12 cellular contexts compared by ENCODE assay signal in the genomic region with DNA sequence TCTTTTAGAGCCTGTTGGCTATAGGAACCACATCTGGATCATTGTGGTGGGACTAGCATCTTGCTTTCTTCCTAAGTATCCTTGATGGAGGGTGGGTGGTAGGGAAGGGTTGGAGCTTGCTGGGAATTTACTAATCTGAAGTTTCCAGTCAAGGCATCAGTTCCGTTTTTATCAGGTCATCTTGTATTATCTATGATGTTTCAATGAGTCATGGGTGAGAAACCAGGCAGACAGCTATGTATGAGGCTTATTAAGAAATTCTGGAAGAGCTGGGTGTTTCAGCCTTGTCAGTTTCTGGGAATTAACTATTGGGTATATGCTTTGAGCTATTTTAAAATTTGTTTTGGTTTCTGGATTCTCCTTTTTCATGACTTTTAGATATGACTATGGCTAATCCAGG. TPM values are rescaled to one million over a fixed set of nuclear protein-coding genes. Genes with fewer than 3 reads are reported as not detected.
DNase-seq lines count a peak whose midpoint lies in the region; ATAC-seq and TF ChIP-seq lines count a peak whose summit lies in the region.
"Had no signal": no experiment of that assay in that cellular context is flagged by ENCODE, and none has a peak within 500 bp of the region (broad histone marks: within the 10 kb centered on the region; RNA-seq: fewer than 3 reads in every experiment).

No MANE protein-coding gene starts in this region.

- H3K4me3 ChIP-seq in astrocyte of the spinal cord (ENCODE audit: low read depth, low read length) (no peak overlapping the region), left lung (no peak overlapping the region)
- H3K4me3 ChIP-seq: ascending aorta, esophagus muscularis mucosa had no signal

- intact Hi-C loops in left lung (cut with DNase I) = no loop called here

- no peak for TF ChIP-seq CTCF in astrocyte of the spinal cord (IDR thresholded peaks at IDR 0.05; ENCODE audit: low read depth, low read length)
- no peak for TF ChIP-seq CTCF in left lung (IDR thresholded peaks at IDR 0.05)

- H3K27ac ChIP-seq in left lung = peak overlapping the region; percentile 18 to 60
- H3K27ac ChIP-seq: ascending aorta, esophagus muscularis mucosa had no signal

- ATAC-seq in left lung (peak; percentile 47), HG03196 (IDR thresholded peaks at IDR 0.05; ENCODE audit: unreplicated experiment) (no peak)

- DNase-seq in Daoy (ENCODE audit: low read depth) (peak; percentile 54), LHCN-M2 (ENCODE audit: low read depth) (peak; percentile 76), astrocyte of the spinal cord (ENCODE audit: low read depth, low spot score) (peak; percentile 50), left lung (no peak), T-helper 1 cell (no peak), HK-2 (ENCODE audit: unreplicated experiment) (no peak)
- DNase-seq: DMS153, NCI-H1417, T-helper 2 cell had no signal

- no peaks in the 10 kb centered on the region for H3K9me3 ChIP-seq in left lung
- H3K9me3 ChIP-seq: ascending aorta, esophagus muscularis mucosa had no signal

- in situ Hi-C loops in astrocyte of the spinal cord (cut with HindIII; ENCODE audit: low sequenced_read_pairs) = no loop called here

- peaks cover 1 to 88% of the 10 kb centered on the region in 2 donors for H3K36me3 ChIP-seq in left lung

- H3K4me1 ChIP-seq in left lung = peaks cover 0 to 28% of the 10 kb centered on the region in 2 donors
- H3K4me1 ChIP-seq: ascending aorta, esophagus muscularis mucosa had no signal

- no peaks in the 10 kb centered on the region for H3K27me3 ChIP-seq in left lung
- H3K27me3 ChIP-seq: ascending aorta, esophagus muscularis mucosa had no signal

RNA-seq across cellular contexts. Expression of a gene that starts 11.3 kb away (rescaled TPM):
- 38.2 and 48.9 TPM in 2 replicates for total RNA-seq in Daoy (2014; rRNA removed; shearing (Covaris generic))
- total RNA-seq in LHCN-M2 (2014; rRNA removed) = 26.5 and 31.3 TPM in 2 replicates
- polyA plus RNA-seq in LHCN-M2 (2012) = 31.3 TPM
- total RNA-seq in left lung = 10 to 100 TPM; 25.6 to 26.2 TPM

RNA-seq across cellular contexts. Expression of a gene that starts 21.5 kb away (rescaled TPM):
- 1.9 and 2.6 TPM in 2 replicates for total RNA-seq in Daoy (2014; rRNA removed; shearing (Covaris generic))
- total RNA-seq in LHCN-M2 (2014; rRNA removed) (3.0 and 3.5 TPM in 2 replicates), left lung (1 to 10 TPM; 6.2 to 6.3 TPM)
- 4.8 TPM for polyA plus RNA-seq in LHCN-M2 (2012)

RNA-seq across cellular contexts. Expression of a gene that starts 22.0 kb away (rescaled TPM):
- 21.0 and 37.5 TPM in 2 replicates for total RNA-seq in Daoy (2014; rRNA removed; shearing (Covaris generic))
- 13.5 and 15.1 TPM in 2 replicates for total RNA-seq in LHCN-M2 (2014; rRNA removed)
- 28.0 TPM for polyA plus RNA-seq in LHCN-M2 (2012)
- total RNA-seq in left lung = 10 to 100 TPM; 17.3 to 39.2 TPM

RNA-seq across cellular contexts. Expression of a gene that starts 24.6 kb away (rescaled TPM):
- total RNA-seq in Daoy (2014; rRNA removed; shearing (Covaris generic)) = not detected in 2 replicates
- total RNA-seq in LHCN-M2 (2014; rRNA removed) (0.57 and 0.58 TPM in 2 replicates), left lung (10 to 100 TPM; 10.5 to 12.8 TPM)
- 0.35 TPM for polyA plus RNA-seq in LHCN-M2 (2012)

RNA-seq across cellular contexts. Expression of a gene that starts 27.0 kb away (rescaled TPM):
- 2.2 and 2.6 TPM in 2 replicates for total RNA-seq in Daoy (2014; rRNA removed; shearing (Covaris generic))
- 0.90 and 0.98 TPM in 2 replicates for total RNA-seq in LHCN-M2 (2014; rRNA removed)
- 0.39 TPM for polyA plus RNA-seq in LHCN-M2 (2012)
- total RNA-seq in left lung = 1 to 10 TPM; 1.5 to 4.7 TPM
- total RNA-seq: ascending aorta had no signal

Comparison
In these comparisons a context has a peak if more than half of its experiments do, and no peak if none do; other contexts are left out.
1. DNase-seq: peak in Daoy (single experiment), LHCN-M2 (single experiment) and astrocyte of the spinal cord (single experiment); none in left lung (0 of 2), T-helper 1 cell (0 of 5) and HK-2 (single experiment).